8 cellular contexts compared by ENCODE assay signal in genomic region chr12:120536064-120536791, GRCh38. TPM values are rescaled to one million over a fixed set of nuclear protein-coding genes. Genes with fewer than 3 reads are reported as not detected.
A peak's percentile ranks its signal among the peaks of the same experiment; 100 is the strongest.
DNase-seq lines count a peak whose midpoint lies in the region; ATAC-seq, FAIRE-seq and TF ChIP-seq lines count a peak whose summit lies in the region.

No MANE protein-coding gene starts in this region.

- peak overlapping the region; percentile 93 for H3K4me2 ChIP-seq in Loucy (ENCODE audit: low read depth, low read length, poor library complexity, severe bottlenecking)

- H3K79me2 ChIP-seq in Loucy (ENCODE audit: insufficient read depth, low read length) = peaks cover 71% of the 10 kb centered on the region

- DNase-seq in AG04450 (ENCODE audit: low read depth, low spot score) (no peak), bronchial epithelial cell (ENCODE audit: low read depth) (no peak), SW 1271 (lab: John Stamatoyannopoulos, UW) (no peak), NCI-H2171 (lab: John Stamatoyannopoulos, UW) (no peak)
- peak in 7 of 9 donors; percentile 15 to 39 (median 27) for DNase-seq in naive thymus-derived CD4-positive, alpha-beta T cell

- H3K9me3 ChIP-seq in AG04450 (ENCODE audit: control insufficient read depth, insufficient read depth, low read length) (no peaks in the 10 kb centered on the region; the same call in 1 of the 2 replicates), Loucy (ENCODE audit: insufficient read depth, low read depth, low read length) (no peaks in the 10 kb centered on the region)
- no peaks in the 10 kb centered on the region for H3K9me3 ChIP-seq in naive thymus-derived CD4-positive, alpha-beta T cell (ENCODE audit: control insufficient read depth in 2 of 3, low read length in 3 of 3)

- H3K36me3 Mint-ChIP-seq in naive thymus-derived CD4-positive, alpha-beta T cell = peaks cover 0 to 23% (median 5%) of the 10 kb centered on the region in 5 donors

- H3K4me3 ChIP-seq in AG04450 (ENCODE audit: low read depth, low read length) = peak overlapping the region; percentile 71
- peak overlapping the region; percentile 88 for H3K4me3 ChIP-seq in Loucy (ENCODE audit: low read length, poor library complexity, severe bottlenecking)
- peak overlapping the region; percentile 60 for H3K4me3 ChIP-seq in bronchial epithelial cell (ENCODE audit: low read depth, low read length)
- H3K4me3 ChIP-seq in naive thymus-derived CD4-positive, alpha-beta T cell (ENCODE audit: low read length) = peak overlapping the region; percentile 92

- H3K36me3 ChIP-seq in Loucy (ENCODE audit: insufficient read depth, low read length) (peaks cover 3% of the 10 kb centered on the region; the same call in 1 of the 2 replicates), bronchial epithelial cell (ENCODE audit: control insufficient read depth, insufficient read depth, low read length) (peaks cover 2% of the 10 kb centered on the region)
- H3K36me3 ChIP-seq in naive thymus-derived CD4-positive, alpha-beta T cell (ENCODE audit: control insufficient read depth in 2 of 3, insufficient read depth in 3 of 3, low read length in 3 of 3) = peaks cover 0 to 13% (median 0%) of the 10 kb centered on the region in 3 experiments

- peak; percentile 17 for ATAC-seq in naive thymus-derived CD4-positive, alpha-beta T cell
- ATAC-seq in HG02870 (IDR thresholded peaks at IDR 0.05; ENCODE audit: unreplicated experiment) (no peak), HG03135 (IDR thresholded peaks at IDR 0.05; ENCODE audit: unreplicated experiment) (no peak)

- no peaks in the 10 kb centered on the region for H3K9me2 ChIP-seq in Loucy (replicated peaks; ENCODE audit: low read depth, low read length)

- H3K4me3 Mint-ChIP-seq in naive thymus-derived CD4-positive, alpha-beta T cell = peak overlapping the region; percentile 87 to 98 (median 96)

- peak overlapping the region; percentile 83 for H3K9ac ChIP-seq in Loucy (ENCODE audit: low read depth, low read length, poor library complexity, severe bottlenecking)

- H3K4me1 Mint-ChIP-seq in naive thymus-derived CD4-positive, alpha-beta T cell = peaks cover 40 to 66% (median 60%) of the 10 kb centered on the region in 7 donors

- TF ChIP-seq CTCF in AG04450 (IDR thresholded peaks at IDR 0.05; ENCODE audit: low read depth, low read length) = no peak
- no peak for TF ChIP-seq CTCF in Loucy (conservative IDR thresholded peaks at IDR 0.05; ENCODE audit: low read length)
- no peak for TF ChIP-seq CTCF in bronchial epithelial cell (IDR thresholded peaks at IDR 0.05; ENCODE audit: insufficient read depth, low read length, severe bottlenecking)

- POLR2A ChIA-PET in AG04450 (lab: Yijun Ruan, JAX) = interaction anchor here (0.6 to 1.0 kb wide), 2 partner anchors 39 to 335 kb away, joined by 3 to 6 read pairs; partner anchors contain the start of gene RPLP0
- POLR2A ChIA-PET in naive thymus-derived CD4-positive, alpha-beta T cell (lab: Charles Lee) = interaction anchor here (0.6 to 3.8 kb wide), 9 partner anchors 8 to 1731 kb away, joined by 3 to 26 read pairs (median 4); partner anchors contain the start of genes DYNLL1, POP5 and RPLP0

- H3K27me3 Mint-ChIP-seq in naive thymus-derived CD4-positive, alpha-beta T cell = peaks cover 0 to 2% (median 0%) of the 10 kb centered on the region in 5 donors

- H2AFZ ChIP-seq in Loucy (ENCODE audit: low read length) = no peak overlapping the region

- peak overlapping the region; percentile 28 to 94 (median 90) for H3K27ac Mint-ChIP-seq in naive thymus-derived CD4-positive, alpha-beta T cell

- peaks cover 0 to 2% (median 0%) of the 10 kb centered on the region in 11 donors for H3K9me3 Mint-ChIP-seq in naive thymus-derived CD4-positive, alpha-beta T cell

- FAIRE-seq in bronchial epithelial cell (lab: Jason Lieb, UNC) = no peak

- no peak overlapping the region for H3K27ac ChIP-seq in AG04450 (ENCODE audit: low read depth, low read length)
- peak overlapping the region; percentile 97 for H3K27ac ChIP-seq in naive thymus-derived CD4-positive, alpha-beta T cell (ENCODE audit: low read depth, low read length)

- intact Hi-C loops in naive thymus-derived CD4-positive, alpha-beta T cell (cut with micrococcal nuclease) = loop anchor here (2.0 to 10.0 kb wide), 4 partner anchors 17 to 929 kb away; partner anchors contain the start of genes ACADS (in 1 of the 2) and PRKAB1 (in 1 of the 2)

- no peaks in the 10 kb centered on the region for H3K27me3 ChIP-seq in AG04450 (ENCODE audit: control insufficient read depth, insufficient read depth, low read length)
- H3K27me3 ChIP-seq in Loucy (ENCODE audit: insufficient read depth, low read length, poor library complexity, severe bottlenecking) = no peaks in the 10 kb centered on the region
- no peaks in the 10 kb centered on the region for H3K27me3 ChIP-seq in bronchial epithelial cell (ENCODE audit: control insufficient read depth, insufficient read depth, low read length)
- no peaks in the 10 kb centered on the region for H3K27me3 ChIP-seq in naive thymus-derived CD4-positive, alpha-beta T cell (ENCODE audit: control insufficient read depth in 2 of 2, insufficient read depth in 2 of 2, low read length in 2 of 2)

- H3K4me1 ChIP-seq in Loucy (ENCODE audit: insufficient read depth, low read length, poor library complexity, severe bottlenecking) = peaks cover 51% of the 10 kb centered on the region
- H3K4me1 ChIP-seq in naive thymus-derived CD4-positive, alpha-beta T cell (ENCODE audit: control insufficient read depth in 2 of 2, insufficient read depth in 2 of 2, low read length in 2 of 2) = peaks cover 39 to 43% of the 10 kb centered on the region in 2 donors

- CTCF ChIA-PET in AG04450 (lab: Charles Lee) = no interaction called here
- CTCF ChIA-PET in naive thymus-derived CD4-positive, alpha-beta T cell (lab: Charles Lee) = interaction anchor here (0.5 to 0.7 kb wide), 4 partner anchors 14 to 129 kb away, joined by 3 to 7 read pairs (median 4); no protein-coding TSS in a partner anchor

- H3F3A ChIP-seq in Loucy (ENCODE audit: low read depth) = no peaks in the 10 kb centered on the region

- peaks cover 65% of the 10 kb centered on the region for H4K20me1 ChIP-seq in Loucy (ENCODE audit: insufficient read depth, low read length, poor library complexity, severe bottlenecking)

RNA-seq across cellular contexts. Expression of gene RNF10, which starts 2.1 kb away (rescaled TPM):
- polyA plus RNA-seq in AG04450 (2011; rRNA removed) = 101 and 105 TPM in 2 replicates
- 198 and 209 TPM in 2 replicates for polyA minus RNA-seq in AG04450 (2011; rRNA and poly(A)+ RNA removed)
- 138 and 157 TPM in 2 replicates for total RNA-seq in bronchial epithelial cell
- 100 to 1,000 TPM; 171 to 361 (median 205) TPM for total RNA-seq in naive thymus-derived CD4-positive, alpha-beta T cell
- polyA plus RNA-seq in naive thymus-derived CD4-positive, alpha-beta T cell = 100 to 1,000 TPM in 1 of 2 donors, 10 to 100 TPM in 1; 95.1 to 155 TPM

RNA-seq across cellular contexts. Expression of gene COQ5, which starts 7.3 kb away (rescaled TPM):
- 36.2 and 47.1 TPM in 2 replicates for polyA plus RNA-seq in AG04450 (2011; rRNA removed)
- 11.9 and 15.8 TPM in 2 replicates for polyA minus RNA-seq in AG04450 (2011; rRNA and poly(A)+ RNA removed)
- 32.9 and 38.9 TPM in 2 replicates for total RNA-seq in bronchial epithelial cell
- 10 to 100 TPM; 11.3 to 26.1 (median 23.5) TPM for total RNA-seq in naive thymus-derived CD4-positive, alpha-beta T cell
- polyA plus RNA-seq in naive thymus-derived CD4-positive, alpha-beta T cell = 10 to 100 TPM; 36.7 to 49.0 TPM

RNA-seq across cellular contexts. Expression of gene DYNLL1, which starts 40.3 kb away (rescaled TPM):
- 649 and 720 TPM in 2 replicates for polyA plus RNA-seq in AG04450 (2011; rRNA removed)
- 136 and 155 TPM in 2 replicates for polyA minus RNA-seq in AG04450 (2011; rRNA and poly(A)+ RNA removed)
- 268 and 325 TPM in 2 replicates for total RNA-seq in bronchial epithelial cell
- total RNA-seq in naive thymus-derived CD4-positive, alpha-beta T cell = 100 to 1,000 TPM in 1 of 5 experiments, 10 to 100 TPM in 4; 35.0 to 301 (median 72.7) TPM
- polyA plus RNA-seq in naive thymus-derived CD4-positive, alpha-beta T cell = 100 to 1,000 TPM; 197 to 243 TPM

RNA-seq across cellular contexts. Expression of gene POP5, which starts 45.0 kb away (rescaled TPM):
- polyA plus RNA-seq in AG04450 (2011; rRNA removed) = 49.8 and 54.0 TPM in 2 replicates
- polyA minus RNA-seq in AG04450 (2011; rRNA and poly(A)+ RNA removed) = 15.4 and 18.3 TPM in 2 replicates
- 26.3 and 33.2 TPM in 2 replicates for total RNA-seq in bronchial epithelial cell
- 10 to 100 TPM; 42.9 to 86.8 (median 59.0) TPM for total RNA-seq in naive thymus-derived CD4-positive, alpha-beta T cell
- 100 to 1,000 TPM; 116 to 141 TPM for polyA plus RNA-seq in naive thymus-derived CD4-positive, alpha-beta T cell

Comparison
In these comparisons a context has a peak if more than half of its experiments do, and no peak if none do; other contexts are left out.
1. DNase-seq: peak in naive thymus-derived CD4-positive, alpha-beta T cell (7 of 9); none in AG04450 (single experiment), bronchial epithelial cell (single experiment), SW 1271 (0 of 2) and NCI-H2171 (single experiment).
2. Peak in every context shown above with its lines, with median percentiles within 50 percentile points of each other: H3K4me3 ChIP-seq.